15 cellular contexts compared by ENCODE assay signal in the genomic region with DNA sequence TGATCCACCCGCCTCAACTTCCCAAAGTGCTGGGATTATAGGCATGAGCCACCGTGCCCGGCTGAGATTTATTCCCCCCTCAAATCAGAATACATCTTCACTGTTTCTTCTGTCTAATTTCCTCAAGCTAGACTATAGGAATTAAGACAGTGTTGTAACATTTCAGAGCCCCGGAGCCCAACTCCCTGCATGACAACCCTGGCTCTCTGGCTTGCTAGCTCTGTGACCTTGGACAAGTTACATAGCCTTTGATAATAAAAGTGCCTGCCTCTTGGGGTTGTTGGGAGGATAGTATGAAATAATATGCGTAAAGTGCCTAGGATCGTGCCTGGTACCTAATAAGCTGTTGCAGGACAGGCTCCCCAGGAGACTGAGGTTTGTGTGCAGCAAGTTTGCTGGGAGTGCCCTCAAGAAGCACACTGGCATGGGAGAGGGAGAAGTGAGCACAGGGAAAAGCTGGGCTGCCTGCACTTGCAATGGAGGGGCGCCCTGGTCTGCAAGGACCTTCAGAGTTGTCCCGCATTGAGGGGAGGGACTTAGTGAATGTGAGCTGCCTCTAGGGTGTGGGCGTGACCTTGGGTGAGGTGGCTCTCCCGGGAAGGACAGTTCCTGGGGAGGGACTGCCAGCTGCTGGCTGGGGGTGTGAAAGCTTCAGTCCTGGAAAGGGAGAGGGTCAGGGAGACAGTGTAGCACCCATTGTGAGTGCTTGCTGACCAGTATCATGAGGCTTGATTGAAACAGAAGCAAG. TPM values are rescaled to one million over a fixed set of nuclear protein-coding genes. Genes with fewer than 3 reads are reported as not detected.
DNase-seq lines count a peak whose midpoint lies in the region; ATAC-seq, FAIRE-seq and TF ChIP-seq lines count a peak whose summit lies in the region.
"Had no signal": no experiment of that assay in that cellular context is flagged by ENCODE, and none has a peak within 500 bp of the region (broad histone marks: within the 10 kb centered on the region; RNA-seq: fewer than 3 reads in every experiment).

No MANE protein-coding gene starts in this region.

- no peak for TF ChIP-seq RAD21 in HepG2 (CRISPR knock-in tag; IDR thresholded peaks at IDR 0.05)

- no TSS peak for BruUV-seq in HepG2 (replicated peaks; lab: Mats Ljungman, UMichigan)

- ATAC-seq in HepG2 (peak; percentile 52), right lobe of liver (no peak), WTC11 (peak; percentile 80), upper lobe of right lung (peak; percentile 42), HG03045 (IDR thresholded peaks at IDR 0.05; ENCODE audit: unreplicated experiment) (no peak), GM21381 (IDR thresholded peaks at IDR 0.05; ENCODE audit: unreplicated experiment) (no peak), aorta (ENCODE audit: low FRiP score) (no peak)
- ATAC-seq: activated CD8-positive, alpha-beta memory T cell treated with anti-CD3 and anti-CD28 coated beads, Interleukin-2, amount 10 ng/mL, durations not matched to agents 7 days and 5 days had no signal

- in situ Hi-C loops in HepG2 (cut with HindIII; ENCODE audit: extremely low pct_ligation_motif_present, low pct_unique_long_range_greater_than_20kb), result no loop called here

- CTCF ChIA-PET in HepG2 (lab: Yijun Ruan, JAX; ENCODE audit: low intra/inter-chr PET ratio, low total read pairs), result interaction anchor here (0.8 kb wide), 1 partner anchor 19 kb away, joined by 3 read pairs; no protein-coding TSS in a partner anchor
- CTCF ChIA-PET in WTC11 (lab: Charles Lee), result interaction anchor here (0.5 to 12.3 kb wide), 18 partner anchors 8 to 306 kb away, joined by 3 to 127 read pairs (median 4); a partner anchor contains a TSS

- H3K4me3 Mint-ChIP-seq in WTC11, result peak overlapping the region; percentile 8; the same call in 1 of the 2 replicates
- H3K4me3 Mint-ChIP-seq: activated CD8-positive, alpha-beta memory T cell treated with anti-CD3 and anti-CD28 coated beads, Interleukin-2, amount 10 ng/mL, durations not matched to agents 7 days and 5 days; memory B cell had no signal

- no peaks in the 10 kb centered on the region for H4K20me1 ChIP-seq in HepG2 (ENCODE audit: insufficient read depth, low read length)

- no peak overlapping the region for H3K9ac ChIP-seq in HepG2 (ENCODE audit: insufficient read depth, low read depth, low read length)

- POLR2A ChIA-PET in HepG2 (lab: Yijun Ruan, JAX), result interaction anchor here (0.9 to 1.6 kb wide), 3 partner anchors 10 to 43 kb away, joined by 3 to 4 read pairs (median 4); a partner anchor contains a TSS
- POLR2A ChIA-PET in WTC11 (lab: Charles Lee), result no interaction called here

- H3K79me2 ChIP-seq in HepG2 (ENCODE audit: insufficient read depth, low read length), result no peaks in the 10 kb centered on the region

- H3K9me3 ChIP-seq in HepG2 (ENCODE audit: low read length) (no peaks in the 10 kb centered on the region), right lobe of liver (no peaks in the 10 kb centered on the region), upper lobe of right lung (no peaks in the 10 kb centered on the region), aorta (ENCODE audit: control insufficient read depth, low read length) (no peaks in the 10 kb centered on the region)
- H3K9me3 ChIP-seq: sigmoid colon had no signal

- no peak overlapping the region for H3K27ac Mint-ChIP-seq in WTC11
- H3K27ac Mint-ChIP-seq: activated CD8-positive, alpha-beta memory T cell treated with anti-CD3 and anti-CD28 coated beads, Interleukin-2, amount 10 ng/mL, durations not matched to agents 7 days and 5 days; memory B cell had no signal

- TF ChIP-seq CTCF in HepG2 (CRISPR knock-in tag; IDR thresholded peaks at IDR 0.05) (peak; percentile 50), right lobe of liver (IDR thresholded peaks at IDR 0.05) (no peak), WTC11 (IDR thresholded peaks at IDR 0.05) (no peak), upper lobe of right lung (IDR thresholded peaks at IDR 0.05) (no peak)

- H3K27ac ChIP-seq in HepG2 (ENCODE audit: extremely low read length, insufficient read depth, low read length), result no peak overlapping the region
- no peak overlapping the region for H3K27ac ChIP-seq in right lobe of liver
- H3K27ac ChIP-seq in upper lobe of right lung, result no peak overlapping the region
- no peak overlapping the region for H3K27ac ChIP-seq in aorta (ENCODE audit: low read depth in 1 of 2, low read length in 2 of 2)
- H3K27ac ChIP-seq: sigmoid colon had no signal

- H3K27me3 Mint-ChIP-seq in WTC11 (ENCODE audit: low read depth), result peaks cover 94% of the 10 kb centered on the region
- H3K27me3 Mint-ChIP-seq: activated CD8-positive, alpha-beta memory T cell treated with anti-CD3 and anti-CD28 coated beads, Interleukin-2, amount 10 ng/mL, durations not matched to agents 7 days and 5 days had no signal

- H3K9me3 Mint-ChIP-seq in WTC11, result no peaks in the 10 kb centered on the region
- H3K9me3 Mint-ChIP-seq: memory B cell had no signal

- peaks cover 22% of the 10 kb centered on the region for H3K4me1 Mint-ChIP-seq in WTC11
- H3K4me1 Mint-ChIP-seq: memory B cell had no signal

- peak; percentile 64 for DNase-seq in HepG2 (ENCODE audit: low spot score)
- no peak for DNase-seq in right lobe of liver
- peak; percentile 46 for DNase-seq in WTC11 (ENCODE audit: low spot score)
- peak; percentile 41 for DNase-seq in iPS-NIHi11 (ENCODE audit: low spot score)
- DNase-seq in upper lobe of right lung, result no peak
- DNase-seq in aorta, result no peak
- DNase-seq: activated CD8-positive, alpha-beta memory T cell treated with anti-CD3 and anti-CD28 coated beads, Interleukin-2, amount 10 ng/mL, durations not matched to agents 7 days and 5 days; NCI-H1092 treated with DMSO at 0.1 percent for 48 hours; NCI-H2227 treated with DMSO at 0.1 percent for 48 hours; sigmoid colon; stimulated activated CD4-positive, alpha-beta T cell treated with anti-CD3 and anti-CD28 coated beads, Interleukin-2, amount 100 ng/mL, for 48 hours had no signal

- H3K4me3 ChIP-seq in HepG2 (replicated peaks in 1 of 3; ENCODE audit: insufficient read depth in 1 of 3, low read depth in 2 of 3, low read length in 3 of 3) (no peak overlapping the region), right lobe of liver (no peak overlapping the region), upper lobe of right lung (no peak overlapping the region), aorta (ENCODE audit: low read length in 2 of 2) (no peak overlapping the region)
- H3K4me3 ChIP-seq: sigmoid colon had no signal

- 28% methylated on average over 10 of the region's 10 CpGs for WGBS in HepG2 (ENCODE audit: low lambda C conversion rate)
- 72% methylated on average over 7 of the region's 10 CpGs for WGBS in right lobe of liver (ENCODE audit: insufficient coverage, low coverage, low lambda C conversion rate, missing lambda C conversion rate)
- 72% methylated on average over 10 of the region's 10 CpGs for WGBS in aorta, 2 donors

- H3K4me2 ChIP-seq in HepG2 (ENCODE audit: low read depth, low read length), result peak overlapping the region; percentile 28

- intact Hi-C loops in HepG2 (cut with micrococcal nuclease; ENCODE audit: unreplicated experiment) (no loop called here), right lobe of liver (cut with DNase I) (no loop called here), upper lobe of right lung (cut with DNase I) (no loop called here), aorta (cut with DNase I) (no loop called here)

- H3K27me3 ChIP-seq in HepG2 (ENCODE audit: control insufficient read depth in 1 of 2, insufficient read depth in 2 of 2, low read length in 2 of 2) (peaks cover 0 to 6% of the 10 kb centered on the region in 2 experiments; a peak in 1 of 5 replicates), right lobe of liver (no peaks in the 10 kb centered on the region), upper lobe of right lung (no peaks in the 10 kb centered on the region), aorta (ENCODE audit: control insufficient read depth in 1 of 2, insufficient read depth in 2 of 2, low read length in 1 of 2) (no peaks in the 10 kb centered on the region)
- H3K27me3 ChIP-seq: sigmoid colon had no signal

- H3K36me3 Mint-ChIP-seq in WTC11, result no peaks in the 10 kb centered on the region
- H3K36me3 Mint-ChIP-seq: activated CD8-positive, alpha-beta memory T cell treated with anti-CD3 and anti-CD28 coated beads, Interleukin-2, amount 10 ng/mL, durations not matched to agents 7 days and 5 days; memory B cell had no signal

- no peak for FAIRE-seq in HepG2 (lab: Jason Lieb, UNC)
- FAIRE-seq: D721Med had no signal

- no peak for TF ChIP-seq POLR2A in HepG2 (IDR thresholded peaks at IDR 0.05; ENCODE audit: insufficient read depth in 1 of 2, low read depth in 2 of 2, low read length in 2 of 2)
- no peak for TF ChIP-seq POLR2A in right lobe of liver (IDR thresholded peaks at IDR 0.05)

- no peaks in the 10 kb centered on the region for H3K36me3 ChIP-seq in HepG2 (replicated peaks in 1 of 2; ENCODE audit: control insufficient read depth in 1 of 2, insufficient read depth in 2 of 2, low read length in 2 of 2)
- no peaks in the 10 kb centered on the region for H3K36me3 ChIP-seq in right lobe of liver
- no peaks in the 10 kb centered on the region for H3K36me3 ChIP-seq in upper lobe of right lung
- H3K36me3 ChIP-seq in aorta (ENCODE audit: control insufficient read depth in 1 of 2, insufficient read depth in 2 of 2, low read length in 1 of 2), result no peaks in the 10 kb centered on the region

- peaks cover 43% of the 10 kb centered on the region for H3K4me1 ChIP-seq in HepG2 (ENCODE audit: insufficient read depth, low read length)
- no peaks in the 10 kb centered on the region for H3K4me1 ChIP-seq in right lobe of liver
- no peaks in the 10 kb centered on the region for H3K4me1 ChIP-seq in upper lobe of right lung
- H3K4me1 ChIP-seq in aorta (ENCODE audit: control insufficient read depth in 1 of 2, insufficient read depth in 2 of 2, low read length in 2 of 2), result no peaks in the 10 kb centered on the region
- H3K4me1 ChIP-seq: sigmoid colon had no signal

- TF ChIP-seq EP300 in HepG2 (IDR thresholded peaks at IDR 0.05; ENCODE audit: low read depth in 2 of 2, low read length in 2 of 2) (no peak), HepG2 (CRISPR knock-in tag; IDR thresholded peaks at IDR 0.05; ENCODE audit: borderline replicate concordance) (no peak)

- no peak overlapping the region for H2AFZ ChIP-seq in HepG2 (ENCODE audit: low read length)

RNA-seq across cellular contexts. Expression of a gene that starts 43.4 kb away (rescaled TPM):
- 20.2 and 25.2 TPM in 2 replicates for total RNA-seq in HepG2 (2016; rRNA removed; fragmentation: Illumina TruSeq; extraction: Trizol)
- total RNA-seq in HepG2 (2016; cell fraction: cytosol; rRNA removed; fragmentation: Illumina TruSeq; extraction: Trizol; ENCODE audit: low read depth), result 5.3 and 5.6 TPM in 2 replicates
- total RNA-seq in HepG2 (2016; cell fraction: insoluble cytoplasmic fraction; rRNA removed; fragmentation: Illumina TruSeq; extraction: Trizol), result 18.4 and 26.1 TPM in 2 replicates
- 7.7 and 11.1 TPM in 2 replicates for total RNA-seq in HepG2 (2016; cell fraction: membrane; rRNA removed; fragmentation: Illumina TruSeq; extraction: Trizol)
- total RNA-seq in HepG2 (2016; cell fraction: nucleus; rRNA removed; fragmentation: Illumina TruSeq; extraction: Trizol), result 25.6 and 26.1 TPM in 2 replicates
- 23.8 and 25.8 TPM in 2 replicates for polyA plus RNA-seq in HepG2 (2011; rRNA removed)
- 14.5 and 19.7 TPM in 2 replicates for polyA plus RNA-seq in HepG2 (2011; cell fraction: cytosol; rRNA removed)
- 30.8 and 36.5 TPM in 2 replicates for polyA plus RNA-seq in HepG2 (2011; cell fraction: nucleus; rRNA removed)
- 8.9 and 11.5 TPM in 2 replicates for polyA plus RNA-seq in HepG2 (2012)
- 2.2 and 2.4 TPM in 2 replicates for polyA plus RNA-seq in HepG2 (2016; cell fraction: cytosol; fragmentation: Illumina TruSeq; extraction: Trizol; ENCODE audit: low read depth)
- 11.5 and 15.5 TPM in 2 replicates for polyA plus RNA-seq in HepG2 (2016; cell fraction: insoluble cytoplasmic fraction; fragmentation: Illumina TruSeq; extraction: Trizol; ENCODE audit: low read depth)
- polyA plus RNA-seq in HepG2 (2016; cell fraction: membrane; fragmentation: Illumina TruSeq; extraction: Trizol; ENCODE audit: low read depth), result 2.5 and 3.1 TPM in 2 replicates
- polyA plus RNA-seq in HepG2 (2016; cell fraction: nucleus; fragmentation: Illumina TruSeq; extraction: Trizol; ENCODE audit: insufficient read depth, low read depth), result 23.7 and 26.1 TPM in 2 replicates
- polyA minus RNA-seq in HepG2 (2011; rRNA and poly(A)+ RNA removed; ENCODE audit: low replicate concordance), result 73.6 and 87.5 TPM in 2 replicates
- 12.6 and 13.8 TPM in 2 replicates for polyA minus RNA-seq in HepG2 (2011; cell fraction: cytosol; rRNA and poly(A)+ RNA removed)
- polyA minus RNA-seq in HepG2 (2011; cell fraction: nucleus; rRNA and poly(A)+ RNA removed), result 74.5 and 84.5 TPM in 2 replicates
- total RNA-seq in right lobe of liver, result 10 to 100 TPM in 4 of 6 experiments, 1 to 10 TPM in 2; 6.7 to 14.7 (median 11.9) TPM
- 29.6 to 33.6 TPM (median 31.0 TPM) in 3 replicates for total RNA-seq in WTC11 (2021)
- total RNA-seq in upper lobe of right lung, result 31.1 TPM
- total RNA-seq in aorta, result 10 to 100 TPM; 24.2 to 28.6 TPM
- polyA plus RNA-seq in aorta, result 10 to 100 TPM; 14.7 to 15.0 TPM

RNA-seq across cellular contexts. Expression of a gene that starts 48.7 kb away (rescaled TPM):
- total RNA-seq in HepG2 (2016; rRNA removed; fragmentation: Illumina TruSeq; extraction: Trizol), result 1.5 and 3.0 TPM in 2 replicates
- 3.8 and 6.3 TPM in 2 replicates for total RNA-seq in HepG2 (2016; cell fraction: cytosol; rRNA removed; fragmentation: Illumina TruSeq; extraction: Trizol; ENCODE audit: low read depth)
- total RNA-seq in HepG2 (2016; cell fraction: insoluble cytoplasmic fraction; rRNA removed; fragmentation: Illumina TruSeq; extraction: Trizol), result 1.5 and 2.5 TPM in 2 replicates
- total RNA-seq in HepG2 (2016; cell fraction: membrane; rRNA removed; fragmentation: Illumina TruSeq; extraction: Trizol), result 5.3 and 6.4 TPM in 2 replicates
- total RNA-seq in HepG2 (2016; cell fraction: nucleus; rRNA removed; fragmentation: Illumina TruSeq; extraction: Trizol), result 0.78 and 1.4 TPM in 2 replicates
- 0.78 and 0.85 TPM in 2 replicates for polyA plus RNA-seq in HepG2 (2011; rRNA removed)
- polyA plus RNA-seq in HepG2 (2011; cell fraction: cytosol; rRNA removed), result 0.46 and 0.76 TPM in 2 replicates
- 0.88 and 1.0 TPM in 2 replicates for polyA plus RNA-seq in HepG2 (2011; cell fraction: nucleus; rRNA removed)
- polyA plus RNA-seq in HepG2 (2012), result 0.83 and 1.1 TPM in 2 replicates
- polyA plus RNA-seq in HepG2 (2016; cell fraction: cytosol; fragmentation: Illumina TruSeq; extraction: Trizol; ENCODE audit: low read depth), result 7.0 and 9.3 TPM in 2 replicates
- 1.6 and 3.8 TPM in 2 replicates for polyA plus RNA-seq in HepG2 (2016; cell fraction: insoluble cytoplasmic fraction; fragmentation: Illumina TruSeq; extraction: Trizol; ENCODE audit: low read depth)
- 6.1 and 6.6 TPM in 2 replicates for polyA plus RNA-seq in HepG2 (2016; cell fraction: membrane; fragmentation: Illumina TruSeq; extraction: Trizol; ENCODE audit: low read depth)
- 1.1 and 1.6 TPM in 2 replicates for polyA plus RNA-seq in HepG2 (2016; cell fraction: nucleus; fragmentation: Illumina TruSeq; extraction: Trizol; ENCODE audit: insufficient read depth, low read depth)
- 0.30 and 0.56 TPM in 2 replicates for polyA minus RNA-seq in HepG2 (2011; rRNA and poly(A)+ RNA removed; ENCODE audit: low replicate concordance)
- polyA minus RNA-seq in HepG2 (2011; cell fraction: cytosol; rRNA and poly(A)+ RNA removed), result 0.97 TPM in 1 of 2 replicates, not detected in the other
- polyA minus RNA-seq in HepG2 (2011; cell fraction: nucleus; rRNA and poly(A)+ RNA removed), result 0.50 and 0.64 TPM in 2 replicates
- total RNA-seq in right lobe of liver, result under 1 TPM; 0.07 to 0.74 (median 0.34) TPM
- total RNA-seq in WTC11 (2021), result 38.1 to 52.6 TPM (median 38.2 TPM) in 3 replicates
- 11.5 TPM for total RNA-seq in upper lobe of right lung
- 1 to 10 TPM; 1.7 to 3.1 TPM for total RNA-seq in aorta
- polyA plus RNA-seq in aorta, result 10 to 100 TPM in 1 of 2 donors, under 1 TPM in 1; 0.51 to 30.7 TPM

Comparison
In these comparisons a context has a peak if more than half of its experiments do, and no peak if none do; other contexts are left out.
1. ATAC-seq: peak in HepG2 (single experiment), WTC11 (single experiment) and upper lobe of right lung (single experiment); none in right lobe of liver (0 of 4), HG03045 (single experiment), GM21381 (single experiment) and aorta (single experiment).
2. DNase-seq: peak in HepG2 (single experiment), WTC11 (single experiment) and iPS-NIHi11 (single experiment); none in right lobe of liver (0 of 3), upper lobe of right lung (single experiment) and aorta (0 of 2).